Comparison of ENCODE assay signal across 10 cellular contexts in the genomic region with DNA sequence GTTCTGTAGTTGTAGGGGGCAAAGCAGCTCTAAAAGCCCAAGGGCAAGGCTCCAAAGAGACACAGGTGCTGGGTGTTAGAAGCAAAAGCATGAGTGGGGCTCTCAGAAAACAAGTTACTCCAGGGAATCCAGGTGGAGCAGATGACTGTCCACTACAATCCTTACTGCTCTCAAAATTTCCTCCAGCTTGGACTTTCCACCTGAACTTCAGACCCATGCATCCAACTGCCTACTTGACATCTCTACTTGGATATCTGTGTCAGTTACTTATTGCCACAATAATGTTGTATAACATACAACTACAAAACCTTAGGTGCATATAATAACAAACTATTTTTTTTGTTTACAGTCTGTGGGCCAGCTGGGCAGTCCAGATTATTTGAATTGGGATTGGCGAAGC.
"Had no signal": no experiment of that assay in that cellular context is flagged by ENCODE, and none has a peak within 500 bp of the region (broad histone marks: within the 10 kb centered on the region; RNA-seq: fewer than 3 reads in every experiment).

No MANE protein-coding gene starts in this region.

- H3K4me3 ChIP-seq: GM23248 had no signal

- H3K9ac ChIP-seq: GM23248, KMS-11 had no signal

- H3K4me2 ChIP-seq: KMS-11 had no signal

- H3K4me3 Mint-ChIP-seq: H9, IgD-negative memory B cell had no signal

- ATAC-seq: HepG2 had no signal

- FAIRE-seq: H1, H54, HepG2 had no signal

- H3K9me3 Mint-ChIP-seq: IgD-negative memory B cell had no signal

- H3K27ac Mint-ChIP-seq: H9, IgD-negative memory B cell had no signal

- H3K27ac ChIP-seq: GM23248, HL-60, KMS-11 had no signal

- H3K36me3 Mint-ChIP-seq: IgD-negative memory B cell had no signal

- DNase-seq: GM23248, H9, HCEC 1CT, KBM-7 had no signal
